15 cellular contexts compared by ENCODE assay signal in genomic region chr11:61697764-61698163, GRCh38.
A peak's percentile ranks its signal among the peaks of the same experiment; 100 is the strongest.
DNase-seq lines count a peak whose midpoint lies in the region; ATAC-seq lines count a peak whose summit lies in the region.
"Had no signal": no experiment of that assay in that cellular context is flagged by ENCODE, and none has a peak within 500 bp of the region (broad histone marks: within the 10 kb centered on the region; RNA-seq: fewer than 3 reads in every experiment).

No MANE protein-coding gene starts in this region.

- no peak for ATAC-seq in effector memory CD8-positive, alpha-beta T cell (replicated peaks)
- ATAC-seq in stimulated activated effector memory CD8-positive, alpha-beta T cell treated with anti-CD3 and anti-CD28 coated beads, Interleukin-12 subunit alpha, Interleukin-12 subunit beta, amount 100 ng/mL, for 72 hours = no peak
- no peak for ATAC-seq in GM18909 (IDR thresholded peaks at IDR 0.05; ENCODE audit: poor library complexity, unreplicated experiment)
- ATAC-seq in GM21737 (IDR thresholded peaks at IDR 0.05; ENCODE audit: unreplicated experiment) = no peak
- ATAC-seq: activated CD4-positive, alpha-beta T cell treated with anti-CD3 and anti-CD28 coated beads for 36 hours; activated T-cell treated with anti-CD3 and anti-CD28 coated beads, Interleukin-2, amount 50 U/mL, for 72 hours had no signal

- H3K27ac Mint-ChIP-seq in T-helper 1 cell treated with Interleukin-12 subunit alpha and Interleukin-12 subunit beta and Interleukin-4 antibody, amounts not matched to agents 30 μg/mL and 1 μg/mL, for 36 hours = peak overlapping the region; percentile 74
- peak overlapping the region; percentile 74 to 95 for H3K27ac Mint-ChIP-seq in effector memory CD8-positive, alpha-beta T cell
- H3K27ac Mint-ChIP-seq in stimulated activated effector memory CD8-positive, alpha-beta T cell treated with anti-CD3 and anti-CD28 coated beads, Interleukin-12 subunit alpha, Interleukin-12 subunit beta, amount 100 ng/mL, for 72 hours = peak overlapping the region; percentile 81
- H3K27ac Mint-ChIP-seq: activated CD4-positive, alpha-beta T cell treated with anti-CD3 and anti-CD28 coated beads for 36 hours; activated T-cell treated with anti-CD3 and anti-CD28 coated beads, Interleukin-2, amount 50 U/mL, for 72 hours; nephron progenitor cell had no signal

- H3K36me3 Mint-ChIP-seq in T-helper 1 cell treated with Interleukin-12 subunit alpha and Interleukin-12 subunit beta and Interleukin-4 antibody, amounts not matched to agents 30 μg/mL and 1 μg/mL, for 36 hours (ENCODE audit: low read depth) = no peaks in the 10 kb centered on the region
- peaks cover 9% of the 10 kb centered on the region for H3K36me3 Mint-ChIP-seq in effector memory CD8-positive, alpha-beta T cell (ENCODE audit: insufficient read depth)
- no peaks in the 10 kb centered on the region for H3K36me3 Mint-ChIP-seq in stimulated activated effector memory CD8-positive, alpha-beta T cell treated with anti-CD3 and anti-CD28 coated beads, Interleukin-12 subunit alpha, Interleukin-12 subunit beta, amount 100 ng/mL, for 72 hours
- H3K36me3 Mint-ChIP-seq: IgD-negative memory B cell had no signal

- no peak for DNase-seq in T-helper 1 cell
- peak; percentile 62 for DNase-seq in NCI-H446 treated with DMSO at 0.1 percent for 48 hours (lab: John Stamatoyannopoulos, UW)
- DNase-seq in effector memory CD8-positive, alpha-beta T cell = no peak
- DNase-seq in stimulated activated effector memory CD8-positive, alpha-beta T cell treated with anti-CD3 and anti-CD28 coated beads, Interleukin-12 subunit alpha, Interleukin-12 subunit beta, amount 100 ng/mL, for 72 hours (ENCODE audit: low spot score in 2 of 2) = no peak
- DNase-seq in amniotic stem cell (lab: John Stamatoyannopoulos, UW) = no peak
- DNase-seq: activated CD4-positive, alpha-beta T cell treated with anti-CD3 and anti-CD28 coated beads for 36 hours; activated T-cell treated with anti-CD3 and anti-CD28 coated beads, Interleukin-2, amount 50 U/mL, for 72 hours; DMS153; NCI-H187; nephron progenitor cell; thyroid gland had no signal

- peaks cover 3% of the 10 kb centered on the region for H3K27me3 Mint-ChIP-seq in T-helper 1 cell treated with Interleukin-12 subunit alpha and Interleukin-12 subunit beta and Interleukin-4 antibody, amounts not matched to agents 30 μg/mL and 1 μg/mL, for 36 hours (ENCODE audit: low read depth)
- no peaks in the 10 kb centered on the region for H3K27me3 Mint-ChIP-seq in effector memory CD8-positive, alpha-beta T cell
- H3K27me3 Mint-ChIP-seq: activated CD4-positive, alpha-beta T cell treated with anti-CD3 and anti-CD28 coated beads for 36 hours had no signal

- peaks cover 20% of the 10 kb centered on the region for H3K4me1 Mint-ChIP-seq in T-helper 1 cell treated with Interleukin-12 subunit alpha and Interleukin-12 subunit beta and Interleukin-4 antibody, amounts not matched to agents 30 μg/mL and 1 μg/mL, for 36 hours (ENCODE audit: low read depth)
- peaks cover 13 to 19% of the 10 kb centered on the region in 2 donors for H3K4me1 Mint-ChIP-seq in effector memory CD8-positive, alpha-beta T cell (ENCODE audit: low read depth in 2 of 2)
- peaks cover 45% of the 10 kb centered on the region for H3K4me1 Mint-ChIP-seq in stimulated activated effector memory CD8-positive, alpha-beta T cell treated with anti-CD3 and anti-CD28 coated beads, Interleukin-12 subunit alpha, Interleukin-12 subunit beta, amount 100 ng/mL, for 72 hours

- H3K4me3 Mint-ChIP-seq in T-helper 1 cell treated with Interleukin-12 subunit alpha and Interleukin-12 subunit beta and Interleukin-4 antibody, amounts not matched to agents 30 μg/mL and 1 μg/mL, for 36 hours = no peak overlapping the region
- H3K4me3 Mint-ChIP-seq in effector memory CD8-positive, alpha-beta T cell = peak overlapping the region in 1 of 2 donors; percentile 22
- no peak overlapping the region for H3K4me3 Mint-ChIP-seq in stimulated activated effector memory CD8-positive, alpha-beta T cell treated with anti-CD3 and anti-CD28 coated beads, Interleukin-12 subunit alpha, Interleukin-12 subunit beta, amount 100 ng/mL, for 72 hours
- H3K4me3 Mint-ChIP-seq: activated CD4-positive, alpha-beta T cell treated with anti-CD3 and anti-CD28 coated beads for 36 hours; activated T-cell treated with anti-CD3 and anti-CD28 coated beads, Interleukin-2, amount 50 U/mL, for 72 hours; IgD-negative memory B cell; nephron progenitor cell had no signal

- H3K9me3 Mint-ChIP-seq in T-helper 1 cell treated with Interleukin-12 subunit alpha and Interleukin-12 subunit beta and Interleukin-4 antibody, amounts not matched to agents 30 μg/mL and 1 μg/mL, for 36 hours = no peaks in the 10 kb centered on the region
- H3K9me3 Mint-ChIP-seq in effector memory CD8-positive, alpha-beta T cell = no peaks in the 10 kb centered on the region
- H3K9me3 Mint-ChIP-seq in stimulated activated effector memory CD8-positive, alpha-beta T cell treated with anti-CD3 and anti-CD28 coated beads, Interleukin-12 subunit alpha, Interleukin-12 subunit beta, amount 100 ng/mL, for 72 hours = no peaks in the 10 kb centered on the region
- H3K9me3 Mint-ChIP-seq: activated T-cell treated with anti-CD3 and anti-CD28 coated beads, Interleukin-2, amount 50 U/mL, for 72 hours; IgD-negative memory B cell; nephron progenitor cell had no signal
